In genomic region chr6:90663106-90663505, GRCh38 we compare ENCODE assay signal across 34 cellular contexts.
"Had no signal": no experiment of that assay in that cellular context is flagged by ENCODE, and none has a peak within 500 bp of the region (broad histone marks: within the 10 kb centered on the region; RNA-seq: fewer than 3 reads in every experiment).

No MANE protein-coding gene starts in this region.

- H3K4me3 ChIP-seq: MG63 had no signal

- H3K27me3 ChIP-seq: MG63 had no signal

- H3K36me3 ChIP-seq: MG63 had no signal

- H3K9me3 ChIP-seq: MG63 had no signal

- DNase-seq: Karpas-422, Kasumi-1, MG63, MM.1S, MV-4-11, NCI-H1048, NCI-H1092, NCI-H1092 treated with DMSO at 0.1 percent for 48 hours, NCI-H1105, NCI-H1105 treated with DMSO at 0.1 percent for 48 hours, NCI-H1417, NCI-H1417 treated with DMSO at 0.1 percent for 48 hours, NCI-H1436, NCI-H1436 treated with DMSO at 0.1 percent for 48 hours, NCI-H146, NCI-H1694, NCI-H1694 treated with DMSO at 0.1 percent for 48 hours, NCI-H187, NCI-H187 treated with DMSO at 0.1 percent for 48 hours, NCI-H1930, NCI-H2029, NCI-H2029 treated with DMSO at 0.1 percent for 48 hours, NCI-H2081, NCI-H2081 treated with DMSO at 0.1 percent for 48 hours, NCI-H2107, NCI-H2171, NCI-H2227 treated with DMSO at 0.1 percent for 48 hours, NCI-H226, NCI-H345, NCI-H446, NCI-H446 treated with DMSO at 0.1 percent for 48 hours, NCI-H510A, NCI-H510A treated with DMSO at 0.1 percent for 48 hours, NCI-H524 had no signal
